In genomic region chr9:122900791-122901190, GRCh38 we compare ENCODE assay signal across 11 cellular contexts. TPM values are rescaled to one million over a fixed set of nuclear protein-coding genes. Genes with fewer than 3 reads are reported as not detected.
A peak's percentile ranks its signal among the peaks of the same experiment; 100 is the strongest.
DNase-seq lines count a peak whose midpoint lies in the region; ATAC-seq, FAIRE-seq and TF ChIP-seq lines count a peak whose summit lies in the region.
"Had no signal": no experiment of that assay in that cellular context is flagged by ENCODE, and none has a peak within 500 bp of the region (broad histone marks: within the 10 kb centered on the region; RNA-seq: fewer than 3 reads in every experiment).

No MANE protein-coding gene starts in this region.

- CTCF ChIA-PET in GM12878 (lab: Yijun Ruan, JAX): interaction anchor here (0.5 to 2.0 kb wide), 8 partner anchors 11 to 332 kb away, joined by 3 to 10 read pairs (median 4); partner anchors contain the start of genes RABGAP1 and ZBTB6

- TF ChIP-seq CTCF in DND-41 (IDR thresholded peaks at IDR 0.05; ENCODE audit: borderline replicate concordance, extremely low read depth, low read length, poor library complexity, severe bottlenecking) (no peak), KMS-11 (conservative IDR thresholded peaks at IDR 0.05; ENCODE audit: low read depth, low read length) (no peak), GM12878 (IDR thresholded peaks at IDR 0.05 in 2 of 3, conservative IDR thresholded peaks at IDR 0.05 in 1 of 3; ENCODE audit: control insufficient read depth in 2 of 3, extremely low read depth in 1 of 3, insufficient read depth in 1 of 3, low read depth in 3 of 3, low read length in 3 of 3) (no peak), adrenal gland (IDR thresholded peaks at IDR 0.05) (no peak)

- no TSS peak for BruUV-seq in GM12878 (replicated peaks; lab: Mats Ljungman, UMichigan)

- RAD21 ChIA-PET in GM12878 (lab: Charles Lee; ENCODE audit: unreplicated experiment): interaction anchor here (0.6 to 1.4 kb wide), 9 partner anchors 11 to 449 kb away, joined by 3 to 7 read pairs (median 3); partner anchors contain the start of genes ZBTB26 and ZBTB6

- H3K4me3 ChIP-seq in DND-41 (ENCODE audit: low read depth in 1 of 2, low read length in 2 of 2) (no peak overlapping the region; a peak in 1 of 4 replicates), KMS-11 (IDR thresholded peaks at IDR 0.05; ENCODE audit: insufficient read depth, low read depth, low read length) (no peak overlapping the region), GM12878 (peak overlapping the region; percentile 59; the same call in 1 of the 2 replicates), adrenal gland (no peak overlapping the region)

- no peaks in the 10 kb centered on the region for H4K20me1 ChIP-seq in DND-41 (ENCODE audit: insufficient read depth, low read length)
- H4K20me1 ChIP-seq in KMS-11 (ENCODE audit: insufficient read depth): no peaks in the 10 kb centered on the region
- H4K20me1 ChIP-seq in GM12878 (ENCODE audit: control insufficient read depth, insufficient read depth): no peaks in the 10 kb centered on the region

- no peak for TF ChIP-seq POLR2A in GM12878 (IDR thresholded peaks at IDR 0.05; ENCODE audit: low read depth, low read length)
- TF ChIP-seq POLR2A in adrenal gland (IDR thresholded peaks at IDR 0.05): no peak

- no peak overlapping the region for H3K9ac ChIP-seq in DND-41 (ENCODE audit: low read depth, low read length)
- no peak overlapping the region for H3K9ac ChIP-seq in KMS-11
- peak overlapping the region; percentile 68 for H3K9ac ChIP-seq in GM12878 (ENCODE audit: control insufficient read depth, insufficient read depth, low read length)

- in situ Hi-C loops in GM12878 (cut with MboI): loop anchor here (25.0 kb wide), 1 partner anchor 1962 kb away; the partner anchor contains the start of genes ARPC5L, RPL35 and WDR38

- intact Hi-C loops in GM12878 (cut with micrococcal nuclease; ENCODE audit: unreplicated experiment) (loop anchor here (10.0 kb wide), 1 partner anchor 444 kb away; no protein-coding TSS in a partner anchor), adrenal gland (cut with DNase I) (no loop called here)

- H3K4me1 ChIP-seq in DND-41 (ENCODE audit: insufficient read depth, low read length) (peaks cover 46% of the 10 kb centered on the region), KMS-11 (ENCODE audit: low read depth, poor library complexity, severe bottlenecking) (peaks cover 30% of the 10 kb centered on the region), GM12878 (ENCODE audit: control insufficient read depth, insufficient read depth, low read length) (peaks cover 6% of the 10 kb centered on the region), adrenal gland (replicated peaks in 1 of 2) (peaks cover 8 to 47% of the 10 kb centered on the region in 2 donors)

- TF ChIP-seq RAD21 in GM12878 (IDR thresholded peaks at IDR 0.05; ENCODE audit: insufficient read depth, low read depth, low read length): no peak

- POLR2A ChIA-PET in GM12878 (lab: Charles Lee): interaction anchor here (0.6 to 5.7 kb wide), 6 partner anchors 9 to 876 kb away, joined by 3 to 53 read pairs (median 6); partner anchors contain the start of genes RABGAP1, ZBTB26 and ZBTB6

- H2AFZ ChIP-seq in DND-41 (ENCODE audit: low read depth, low read length) (no peak overlapping the region), KMS-11 (ENCODE audit: low read depth) (no peak overlapping the region), GM12878 (ENCODE audit: control insufficient read depth, low read depth, low read length) (peak overlapping the region; percentile 32; the same call in 1 of the 2 replicates)

- H3K9me3 ChIP-seq in DND-41 (ENCODE audit: insufficient read depth, low read length, severe bottlenecking) (no peaks in the 10 kb centered on the region), GM12878 (replicated peaks; ENCODE audit: control insufficient read depth, insufficient read depth, low read length) (no peaks in the 10 kb centered on the region), adrenal gland (replicated peaks in 1 of 3) (no peaks in the 10 kb centered on the region)

- TF ChIP-seq EP300 in GM12878 (IDR thresholded peaks at IDR 0.05; ENCODE audit: borderline replicate concordance in 1 of 2, control insufficient read depth in 1 of 2, low read depth in 2 of 2, low read length in 2 of 2): no peak

- H3K4me2 ChIP-seq in DND-41 (ENCODE audit: insufficient read depth, low read length): peak overlapping the region; percentile 40; the same call in 1 of the 2 replicates
- peak overlapping the region; percentile 11; the same call in 1 of the 2 replicates for H3K4me2 ChIP-seq in KMS-11
- H3K4me2 ChIP-seq in GM12878 (ENCODE audit: control insufficient read depth, insufficient read depth): peak overlapping the region; percentile 83

- DNase-seq in DND-41 (no peak), GM12878 (ENCODE audit: low read depth, low spot score) (no peak), lung microvascular endothelial cell (ENCODE audit: low read depth in 2 of 2) (peak; percentile 55 to 69), COLO829 (ENCODE audit: low spot score) (no peak), DMS114 treated with DMSO at 0.1 percent for 48 hours (lab: John Stamatoyannopoulos, UW; ENCODE audit: unreplicated experiment) (no peak), adrenal gland (no peak)
- DNase-seq: activated CD4-positive, alpha-beta T cell treated with anti-CD3 and anti-CD28 coated beads for 1 hour; foreskin melanocyte; NCI-H187 had no signal

- H3K79me2 ChIP-seq in DND-41 (ENCODE audit: insufficient read depth, low read length) (peaks cover 89% of the 10 kb centered on the region), KMS-11 (ENCODE audit: insufficient read depth, low read depth) (peaks cover 66% of the 10 kb centered on the region), GM12878 (ENCODE audit: control insufficient read depth, insufficient read depth, low read length) (peaks cover 71% of the 10 kb centered on the region)

- SMC1A ChIA-PET in GM12878 (lab: Charles Lee; ENCODE audit: uncharacterized antibody, unreplicated experiment): interaction anchor here (0.7 to 5.0 kb wide), 10 partner anchors 8 to 449 kb away, joined by 3 to 25 read pairs (median 4); partner anchors contain the start of genes ZBTB26 and ZBTB6

- H3K27me3 ChIP-seq in DND-41 (ENCODE audit: insufficient read depth, low read length, poor library complexity) (no peaks in the 10 kb centered on the region), KMS-11 (ENCODE audit: insufficient read depth, low read depth) (no peaks in the 10 kb centered on the region), GM12878 (replicated peaks in 1 of 2; ENCODE audit: control insufficient read depth in 2 of 2, insufficient read depth in 2 of 2, low read length in 1 of 2) (no peaks in the 10 kb centered on the region), adrenal gland (no peaks in the 10 kb centered on the region)

- H3K36me3 ChIP-seq in DND-41 (ENCODE audit: insufficient read depth, low read length) (peaks cover 15% of the 10 kb centered on the region), KMS-11 (ENCODE audit: insufficient read depth) (0 out of 2 replicates have a peak, but pooled peaks cover 3% of the 10 kb centered on the region), GM12878 (ENCODE audit: control insufficient read depth in 2 of 2, insufficient read depth in 2 of 2, low read length in 1 of 2) (peaks cover 0 to 5% of the 10 kb centered on the region in 2 experiments; a peak in 3 of 4 replicates), adrenal gland (replicated peaks in 1 of 2) (peaks cover 0 to 11% of the 10 kb centered on the region in 2 donors)

- 8% methylated on average over 2 of the region's 2 CpGs for WGBS in GM12878 (ENCODE audit: insufficient coverage, insufficient replicate concordance, low lambda C conversion rate, missing lambda C conversion rate)
- WGBS in adrenal gland, 4 donors: 42 to 49% (median 45%) methylated on average over 2 of the region's 2 CpGs

- FAIRE-seq in GM12878 (lab: Jason Lieb, UNC): no peak

- no peak for ATAC-seq in DND-41 (ENCODE audit: insufficient read depth, low read depth)
- ATAC-seq in GM12878: peak; percentile 23
- no peak for ATAC-seq in GM18861 (IDR thresholded peaks at IDR 0.05; ENCODE audit: unreplicated experiment)

- H3K27ac ChIP-seq in DND-41 (ENCODE audit: low read length): peak overlapping the region; percentile 14; the same call in 1 of the 2 replicates
- no peak overlapping the region for H3K27ac ChIP-seq in KMS-11
- peak overlapping the region; percentile 82 for H3K27ac ChIP-seq in GM12878 (ENCODE audit: control insufficient read depth, insufficient read depth)
- H3K27ac ChIP-seq in adrenal gland: no peak overlapping the region

RNA-seq across cellular contexts. Expression of gene RC3H2, which starts 4.4 kb away (rescaled TPM):
- 79.3 and 87.8 TPM in 2 replicates for total RNA-seq in GM12878 (2013; cell fraction: nucleolus; rRNA removed)
- total RNA-seq in GM12878 (2014; rRNA removed) (16.9 and 17.4 TPM in 2 replicates), GM12878 (2014; rRNA removed; fragmentation: Illumina TruSeq; extraction: Trizol) (23.2 and 24.0 TPM in 2 replicates), GM12878 (2021) (21.9 and 25.5 TPM in 2 replicates), lung microvascular endothelial cell (48.6 and 85.1 TPM in 2 replicates), adrenal gland (10 to 100 TPM; 22.6 to 37.4 (median 32.6) TPM)
- 10.8 TPM for polyA plus RNA-seq in GM12878 (2011; ENCODE audit: low read depth)
- polyA plus RNA-seq in GM12878 (2011; rRNA removed) (23.0 and 27.9 TPM in 2 replicates), GM12878 (2014; fragmentation: Illumina TruSeq; extraction: Trizol) (14.6 and 14.8 TPM in 2 replicates), GM12878 (2014; fragmentation: Nextera tagmentation; extraction: Ambion mirVana) (1 to 10 TPM; 7.2 to 9.1 TPM), GM12878 (2014; rRNA removed) (12.3 and 17.7 TPM in 2 replicates), GM12878 (2016; fragmentation: Nextera tagmentation; extraction: Ambion mirVana) (10 to 100 TPM; 14.3 to 19.9 TPM), adrenal gland (10 to 100 TPM in 1 of 3 donors, 1 to 10 TPM in 2; 8.0 to 16.3 (median 9.3) TPM)
- 11.4 and 12.4 TPM in 2 replicates for polyA plus RNA-seq in GM12878 (2011; cell fraction: cytosol; rRNA removed)
- 21.1 and 27.8 TPM in 2 replicates for polyA plus RNA-seq in GM12878 (2011; cell fraction: nucleus; rRNA removed)
- 11.9 and 13.0 TPM in 2 replicates for polyA plus RNA-seq in GM12878 (2012)
- 45.6 and 65.7 TPM in 2 replicates for polyA minus RNA-seq in GM12878 (2011; rRNA and poly(A)+ RNA removed)
- 16.0 and 18.2 TPM in 2 replicates for polyA minus RNA-seq in GM12878 (2011; cell fraction: cytosol; rRNA and poly(A)+ RNA removed)
- 22.4 and 34.7 TPM in 2 replicates for polyA minus RNA-seq in GM12878 (2011; cell fraction: nucleus; rRNA and poly(A)+ RNA removed)

RNA-seq across cellular contexts. Expression of gene ZBTB6, which starts 12.3 kb away (rescaled TPM):
- total RNA-seq in GM12878 (2013; cell fraction: nucleolus; rRNA removed): 16.5 and 17.2 TPM in 2 replicates
- 9.5 and 11.2 TPM in 2 replicates for total RNA-seq in GM12878 (2014; rRNA removed)
- 9.9 and 10.4 TPM in 2 replicates for total RNA-seq in GM12878 (2014; rRNA removed; fragmentation: Illumina TruSeq; extraction: Trizol)
- 7.3 and 7.9 TPM in 2 replicates for total RNA-seq in GM12878 (2021)
- polyA plus RNA-seq in GM12878 (2011; ENCODE audit: low read depth): 1.7 TPM
- 11.5 and 16.8 TPM in 2 replicates for polyA plus RNA-seq in GM12878 (2011; rRNA removed)
- 3.4 and 3.8 TPM in 2 replicates for polyA plus RNA-seq in GM12878 (2011; cell fraction: cytosol; rRNA removed)
- 3.4 and 3.7 TPM in 2 replicates for polyA plus RNA-seq in GM12878 (2011; cell fraction: nucleus; rRNA removed)
- 3.2 and 5.1 TPM in 2 replicates for polyA plus RNA-seq in GM12878 (2012)
- 9.5 and 13.3 TPM in 2 replicates for polyA plus RNA-seq in GM12878 (2014; fragmentation: Illumina TruSeq; extraction: Trizol)
- polyA plus RNA-seq in GM12878 (2014; fragmentation: Nextera tagmentation; extraction: Ambion mirVana): 1 to 10 TPM; 1.7 to 3.0 TPM
- polyA plus RNA-seq in GM12878 (2014; rRNA removed): 4.0 and 5.1 TPM in 2 replicates
- polyA plus RNA-seq in GM12878 (2016; fragmentation: Nextera tagmentation; extraction: Ambion mirVana): 1 to 10 TPM; 6.4 to 6.8 TPM
- 9.7 and 13.4 TPM in 2 replicates for polyA minus RNA-seq in GM12878 (2011; rRNA and poly(A)+ RNA removed)
- 2.9 and 4.5 TPM in 2 replicates for polyA minus RNA-seq in GM12878 (2011; cell fraction: cytosol; rRNA and poly(A)+ RNA removed)
- polyA minus RNA-seq in GM12878 (2011; cell fraction: nucleus; rRNA and poly(A)+ RNA removed): 8.8 and 10.6 TPM in 2 replicates
- 9.2 and 14.3 TPM in 2 replicates for total RNA-seq in lung microvascular endothelial cell
- total RNA-seq in adrenal gland: 10 to 100 TPM in 3 of 8 donors, 1 to 10 TPM in 5; 5.2 to 11.6 (median 7.8) TPM
- 10 to 100 TPM in 1 of 3 donors, 1 to 10 TPM in 2; 1.8 to 10.9 (median 2.0) TPM for polyA plus RNA-seq in adrenal gland

RNA-seq across cellular contexts. Expression of gene ZBTB26, which starts 30.5 kb away (rescaled TPM):
- total RNA-seq in GM12878 (2013; cell fraction: nucleolus; rRNA removed): 23.8 and 26.5 TPM in 2 replicates
- total RNA-seq in GM12878 (2014; rRNA removed) (5.3 and 6.9 TPM in 2 replicates), GM12878 (2014; rRNA removed; fragmentation: Illumina TruSeq; extraction: Trizol) (3.5 and 4.1 TPM in 2 replicates), GM12878 (2021) (6.9 and 8.1 TPM in 2 replicates), lung microvascular endothelial cell (2.0 and 3.0 TPM in 2 replicates), adrenal gland (1 to 10 TPM; 2.1 to 7.4 (median 4.4) TPM)
- polyA plus RNA-seq in GM12878 (2011; ENCODE audit: low read depth): 3.2 TPM
- polyA plus RNA-seq in GM12878 (2011; rRNA removed) (19.5 and 26.3 TPM in 2 replicates), GM12878 (2014; fragmentation: Illumina TruSeq; extraction: Trizol) (10.0 and 10.9 TPM in 2 replicates), GM12878 (2014; fragmentation: Nextera tagmentation; extraction: Ambion mirVana) (1 to 10 TPM; 1.8 to 2.4 TPM), GM12878 (2014; rRNA removed) (4.9 and 7.0 TPM in 2 replicates), GM12878 (2016; fragmentation: Nextera tagmentation; extraction: Ambion mirVana) (1 to 10 TPM; 2.8 to 3.6 TPM), adrenal gland (1 to 10 TPM; 1.6 to 5.2 (median 1.7) TPM)
- 7.8 and 9.9 TPM in 2 replicates for polyA plus RNA-seq in GM12878 (2011; cell fraction: cytosol; rRNA removed)
- polyA plus RNA-seq in GM12878 (2011; cell fraction: nucleus; rRNA removed): 20.8 and 28.9 TPM in 2 replicates
- polyA plus RNA-seq in GM12878 (2012): 4.6 and 6.7 TPM in 2 replicates
- 7.1 and 11.6 TPM in 2 replicates for polyA minus RNA-seq in GM12878 (2011; rRNA and poly(A)+ RNA removed)
- polyA minus RNA-seq in GM12878 (2011; cell fraction: cytosol; rRNA and poly(A)+ RNA removed): 2.9 and 4.6 TPM in 2 replicates
- polyA minus RNA-seq in GM12878 (2011; cell fraction: nucleus; rRNA and poly(A)+ RNA removed): 4.5 and 5.2 TPM in 2 replicates

RNA-seq across cellular contexts. Expression of gene RABGAP1, which starts 40.0 kb away (rescaled TPM):
- 201 and 223 TPM in 2 replicates for total RNA-seq in GM12878 (2013; cell fraction: nucleolus; rRNA removed)
- 10.1 and 12.5 TPM in 2 replicates for total RNA-seq in GM12878 (2014; rRNA removed)
- 23.2 and 23.7 TPM in 2 replicates for total RNA-seq in GM12878 (2014; rRNA removed; fragmentation: Illumina TruSeq; extraction: Trizol)
- 24.5 and 26.6 TPM in 2 replicates for total RNA-seq in GM12878 (2021)
- polyA plus RNA-seq in GM12878 (2011; ENCODE audit: low read depth): 8.8 TPM
- polyA plus RNA-seq in GM12878 (2011; rRNA removed): 31.6 and 39.6 TPM in 2 replicates
- 15.4 and 20.5 TPM in 2 replicates for polyA plus RNA-seq in GM12878 (2011; cell fraction: cytosol; rRNA removed)
- 38.8 and 39.0 TPM in 2 replicates for polyA plus RNA-seq in GM12878 (2011; cell fraction: nucleus; rRNA removed)
- polyA plus RNA-seq in GM12878 (2012): 10.4 and 13.0 TPM in 2 replicates
- 18.6 and 22.9 TPM in 2 replicates for polyA plus RNA-seq in GM12878 (2014; fragmentation: Illumina TruSeq; extraction: Trizol)
- 1 to 10 TPM; 2.6 to 2.9 TPM for polyA plus RNA-seq in GM12878 (2014; fragmentation: Nextera tagmentation; extraction: Ambion mirVana)
- polyA plus RNA-seq in GM12878 (2014; rRNA removed): 11.7 and 15.0 TPM in 2 replicates
- 1 to 10 TPM; 9.4 to 9.5 TPM for polyA plus RNA-seq in GM12878 (2016; fragmentation: Nextera tagmentation; extraction: Ambion mirVana)
- 58.5 and 61.5 TPM in 2 replicates for polyA minus RNA-seq in GM12878 (2011; rRNA and poly(A)+ RNA removed)
- polyA minus RNA-seq in GM12878 (2011; cell fraction: cytosol; rRNA and poly(A)+ RNA removed): 11.0 and 15.6 TPM in 2 replicates
- polyA minus RNA-seq in GM12878 (2011; cell fraction: nucleus; rRNA and poly(A)+ RNA removed): 67.9 and 92.5 TPM in 2 replicates
- total RNA-seq in lung microvascular endothelial cell: 30.3 and 35.5 TPM in 2 replicates
- 10 to 100 TPM; 17.1 to 62.3 (median 36.0) TPM for total RNA-seq in adrenal gland
- 10 to 100 TPM in 2 of 3 donors, 1 to 10 TPM in 1; 8.5 to 29.5 (median 11.9) TPM for polyA plus RNA-seq in adrenal gland

Comparison
In these comparisons a context has a peak if more than half of its experiments do, and no peak if none do; other contexts are left out.
1. DNase-seq: peak in lung microvascular endothelial cell (2 of 2); none in DND-41 (single experiment), GM12878 (single experiment), COLO829 (single experiment), DMS114 treated with DMSO at 0.1 percent for 48 hours (single experiment) and adrenal gland (0 of 7).
2. H3K27ac ChIP-seq: peak in DND-41 (single experiment) and GM12878 (single experiment); none in KMS-11 (single experiment) and adrenal gland (0 of 5).
3. H3K4me2 ChIP-seq: peak in every context shown above with its lines; median percentile 83 in GM12878; 40 in DND-41; 11 in KMS-11.